Comparison of ENCODE assay signal across 15 cellular contexts in the genomic region with DNA sequence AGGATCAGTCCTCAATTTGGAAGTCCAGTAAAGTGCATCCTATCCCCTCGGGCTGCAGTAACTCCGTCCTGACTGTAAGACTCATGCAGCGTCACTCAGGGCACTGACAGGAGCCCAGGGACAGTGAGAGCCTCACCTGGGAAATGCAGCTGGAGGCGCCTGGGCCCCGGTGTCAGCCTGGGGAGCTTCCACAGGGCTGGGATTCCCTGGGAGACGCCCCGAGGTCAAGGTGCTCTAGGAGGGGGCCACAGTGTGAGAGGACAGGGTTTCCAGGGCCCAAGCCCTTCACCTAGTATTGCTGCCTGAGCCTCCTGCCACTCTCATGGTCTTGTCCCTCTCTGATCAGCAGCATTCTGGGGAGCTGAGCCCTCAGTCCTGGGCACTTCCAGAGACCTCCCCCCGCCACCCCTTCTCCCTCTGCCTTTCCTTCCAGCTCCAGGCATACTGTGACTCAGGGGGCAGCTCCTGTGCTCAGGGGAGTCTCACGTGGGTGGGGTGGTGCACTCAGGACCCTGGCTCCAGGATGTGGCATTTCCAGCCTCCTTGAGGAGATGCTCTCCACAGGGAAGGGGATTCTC.
A peak's percentile ranks its signal among the peaks of the same experiment; 100 is the strongest.
DNase-seq lines count a peak whose midpoint lies in the region; ATAC-seq and TF ChIP-seq lines count a peak whose summit lies in the region.
"Had no signal": no experiment of that assay in that cellular context is flagged by ENCODE, and none has a peak within 500 bp of the region (broad histone marks: within the 10 kb centered on the region; RNA-seq: fewer than 3 reads in every experiment).

No MANE protein-coding gene starts in this region.

- DNase-seq in activated T-cell treated with anti-CD3 and anti-CD28 coated beads, Interleukin-2, amount 50 U/mL, for 72 hours: no peak
- DNase-seq in activated T-cell treated with anti-CD3 and anti-CD28 coated beads for 4 hours (no peak), HFFc6 (no peak), sciatic nerve (ENCODE audit: low spot score) (no peak), foreskin fibroblast (no peak), NCI-H1105 treated with DMSO at 0.1 percent for 48 hours (lab: John Stamatoyannopoulos, UW) (no peak)
- DNase-seq in central memory CD8-positive, alpha-beta T cell (ENCODE audit: low spot score in 2 of 2): no peak
- DNase-seq: activated gamma-delta T cell had no signal

- no peak overlapping the region for H3K4me3 Mint-ChIP-seq in activated T-cell treated with anti-CD3 and anti-CD28 coated beads, Interleukin-2, amount 50 U/mL, for 72 hours
- no peak overlapping the region for H3K4me3 Mint-ChIP-seq in HFFc6
- peak overlapping the region; percentile 57 for H3K4me3 Mint-ChIP-seq in central memory CD8-positive, alpha-beta T cell

- H3K4me3 ChIP-seq in foreskin fibroblast (ENCODE audit: low read depth in 1 of 2, low read length in 2 of 2): no peak overlapping the region
- H3K4me3 ChIP-seq: coronary artery, GM12878, heart left ventricle, SK-N-MC, suprapubic skin, uterus had no signal

- intact Hi-C loops in sciatic nerve (cut with DNase I): no loop called here

- peaks cover 12% of the 10 kb centered on the region for H3K27me3 Mint-ChIP-seq in activated T-cell treated with anti-CD3 and anti-CD28 coated beads, Interleukin-2, amount 50 U/mL, for 72 hours (ENCODE audit: low read depth)
- H3K27me3 Mint-ChIP-seq in HFFc6 (ENCODE audit: insufficient read depth): peaks cover 29% of the 10 kb centered on the region
- H3K27me3 Mint-ChIP-seq in central memory CD8-positive, alpha-beta T cell: no peaks in the 10 kb centered on the region

- no peak overlapping the region for H3K27ac Mint-ChIP-seq in activated T-cell treated with anti-CD3 and anti-CD28 coated beads, Interleukin-2, amount 50 U/mL, for 72 hours
- no peak overlapping the region for H3K27ac Mint-ChIP-seq in HFFc6
- H3K27ac Mint-ChIP-seq in central memory CD8-positive, alpha-beta T cell (ENCODE audit: low read depth): peak overlapping the region; percentile 93

- TF ChIP-seq CTCF in HFFc6 (IDR thresholded peaks at IDR 0.05) (peak; percentile 33), foreskin fibroblast (IDR thresholded peaks at IDR 0.05; ENCODE audit: low read depth, low read length) (no peak)

- H3K36me3 Mint-ChIP-seq in activated T-cell treated with anti-CD3 and anti-CD28 coated beads, Interleukin-2, amount 50 U/mL, for 72 hours (ENCODE audit: insufficient read depth in 2 of 2): no peaks in the 10 kb centered on the region
- no peaks in the 10 kb centered on the region for H3K36me3 Mint-ChIP-seq in HFFc6 (ENCODE audit: low read depth)
- no peaks in the 10 kb centered on the region for H3K36me3 Mint-ChIP-seq in central memory CD8-positive, alpha-beta T cell (ENCODE audit: insufficient read depth)

- ATAC-seq in activated T-cell treated with anti-CD3 and anti-CD28 coated beads, Interleukin-2, amount 50 U/mL, for 72 hours (replicated peaks in 1 of 2): peak; percentile 22 to 26
- ATAC-seq in central memory CD8-positive, alpha-beta T cell (replicated peaks; ENCODE audit: extremely low read depth, poor library complexity, severe bottlenecking): no peak
- ATAC-seq in sciatic nerve (peak; percentile 30), GM19324 (IDR thresholded peaks at IDR 0.05; ENCODE audit: low FRiP score, unreplicated experiment) (no peak)

- H3K4me1 Mint-ChIP-seq in activated T-cell treated with anti-CD3 and anti-CD28 coated beads, Interleukin-2, amount 50 U/mL, for 72 hours (ENCODE audit: low read depth): peaks cover 14% of the 10 kb centered on the region
- no peaks in the 10 kb centered on the region for H3K4me1 Mint-ChIP-seq in HFFc6 (ENCODE audit: low read depth)
- peaks cover 77% of the 10 kb centered on the region for H3K4me1 Mint-ChIP-seq in central memory CD8-positive, alpha-beta T cell

- H3K9me3 Mint-ChIP-seq in activated T-cell treated with anti-CD3 and anti-CD28 coated beads, Interleukin-2, amount 50 U/mL, for 72 hours: no peaks in the 10 kb centered on the region
- no peaks in the 10 kb centered on the region for H3K9me3 Mint-ChIP-seq in HFFc6
- no peaks in the 10 kb centered on the region for H3K9me3 Mint-ChIP-seq in central memory CD8-positive, alpha-beta T cell

Comparison
In these comparisons a context has a peak if more than half of its experiments do, and no peak if none do; other contexts are left out.
1. ATAC-seq: peak in activated T-cell treated with anti-CD3 and anti-CD28 coated beads, Interleukin-2, amount 50 U/mL, for 72 hours (2 of 2) and sciatic nerve (single experiment); none in central memory CD8-positive, alpha-beta T cell (single experiment) and GM19324 (single experiment).